8 cellular contexts compared by ENCODE assay signal in the genomic region with DNA sequence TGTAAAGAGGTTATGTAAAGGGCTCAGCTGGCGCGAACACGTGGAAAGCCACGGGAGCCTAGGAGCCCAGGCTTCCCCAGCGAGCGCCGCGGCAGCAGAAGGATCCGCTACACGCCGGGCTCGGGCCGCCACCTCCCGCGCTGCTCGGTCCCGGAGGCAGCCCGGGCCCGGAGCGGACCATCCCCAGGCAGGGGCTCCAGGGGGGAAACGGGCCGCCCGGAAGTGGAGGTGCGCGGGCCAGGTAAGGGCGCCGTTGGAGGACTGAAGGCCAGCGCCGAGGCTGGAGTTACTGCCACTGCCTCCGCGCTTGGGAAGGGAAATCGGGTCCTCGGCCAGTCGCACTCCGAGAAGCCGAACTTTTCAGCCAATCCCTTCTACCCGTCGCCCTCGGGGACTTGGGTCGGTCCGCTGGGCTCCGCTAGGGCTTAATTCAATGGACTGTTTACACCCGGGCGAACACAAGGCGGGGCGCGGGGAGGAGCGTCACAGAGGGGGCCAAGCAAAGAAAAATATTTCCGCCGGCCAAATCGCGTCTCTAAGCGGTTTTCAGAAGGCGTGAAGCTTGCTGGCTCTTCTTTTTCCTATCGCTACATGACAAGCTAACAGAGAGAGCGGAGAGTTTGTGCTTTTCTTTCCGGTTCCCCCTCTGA. TPM values are rescaled to one million over a fixed set of nuclear protein-coding genes. Genes with fewer than 3 reads are reported as not detected.
DNase-seq lines count a peak whose midpoint lies in the region; ATAC-seq, FAIRE-seq and TF ChIP-seq lines count a peak whose summit lies in the region.

No MANE protein-coding gene starts in this region.

- no peaks in the 10 kb centered on the region for H3K9me3 ChIP-seq in right atrium auricular region

- H3K36me3 ChIP-seq in right atrium auricular region, result no peaks in the 10 kb centered on the region

- no peak for FAIRE-seq in urothelium cell line (lab: Jason Lieb, UNC)

- peak; percentile 50 for ATAC-seq in GM18508 (IDR thresholded peaks at IDR 0.05; ENCODE audit: insufficient read depth, unreplicated experiment)
- ATAC-seq in HG02973 (IDR thresholded peaks at IDR 0.05; ENCODE audit: unreplicated experiment), result peak; percentile 68

- H3K4me3 ChIP-seq in right atrium auricular region, result peak overlapping the region; percentile 82 to 89

- H3K27ac ChIP-seq in right atrium auricular region, result peak overlapping the region; percentile 98

- TF ChIP-seq CTCF in right atrium auricular region (IDR thresholded peaks at IDR 0.05), result no peak

- H3K27me3 ChIP-seq in right atrium auricular region, result no peaks in the 10 kb centered on the region

- H3K4me1 ChIP-seq in right atrium auricular region, result peaks cover 0 to 45% of the 10 kb centered on the region in 2 donors

- peak; percentile 44 for DNase-seq in NCI-H187 treated with DMSO at 0.1 percent for 48 hours (lab: John Stamatoyannopoulos, UW)
- peak; percentile 75 to 95 (median 86) for DNase-seq in T-helper 2 cell
- DNase-seq in anterior cingulate cortex (lab: John Stamatoyannopoulos, UW), result peak; percentile 44 to 96 (median 88)
- peak; percentile 92 for DNase-seq in right atrium auricular region (ENCODE audit: low spot score)
- peak; percentile 77 for DNase-seq in pulmonary artery endothelial cell (ENCODE audit: low read depth, low spot score)
- peak; percentile 93 for DNase-seq in urothelium cell line (ENCODE audit: low spot score)

RNA-seq across cellular contexts. Expression of a gene that starts 0.4 kb away (rescaled TPM):
- total RNA-seq in right atrium auricular region, result 10 to 100 TPM; 15.0 to 18.8 TPM
- total RNA-seq in pulmonary artery endothelial cell, result 14.6 and 20.1 TPM in 2 replicates

Comparison
In these comparisons a context has a peak if more than half of its experiments do, and no peak if none do; other contexts are left out.
1. Peak in every context shown above with its lines: DNase-seq, ATAC-seq, H3K4me3 ChIP-seq and H3K27ac ChIP-seq.